9 cellular contexts compared by ENCODE assay signal in the genomic region with DNA sequence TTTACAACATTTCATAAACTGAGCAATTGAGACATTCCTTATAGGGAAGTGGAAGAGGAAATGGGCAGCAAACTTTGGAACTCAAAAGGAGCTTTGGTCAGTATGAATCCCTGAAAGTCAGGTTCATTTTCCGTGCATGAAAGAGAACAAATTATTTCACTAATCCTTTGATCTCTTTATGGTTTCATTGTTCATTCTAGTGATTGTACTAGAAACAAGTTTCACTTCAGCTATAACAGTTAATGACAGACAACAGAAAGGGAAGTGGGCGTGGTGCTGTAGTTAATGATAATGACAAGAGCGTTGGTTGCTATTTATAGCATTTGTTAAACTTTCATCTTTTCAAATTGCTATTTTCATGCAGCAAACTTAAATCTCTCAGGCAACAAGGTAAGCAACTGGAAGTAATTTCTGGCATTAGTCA.
DNase-seq lines count a peak whose midpoint lies in the region; ATAC-seq lines count a peak whose summit lies in the region.
"Had no signal": no experiment of that assay in that cellular context is flagged by ENCODE, and none has a peak within 500 bp of the region (broad histone marks: within the 10 kb centered on the region; RNA-seq: fewer than 3 reads in every experiment).

No MANE protein-coding gene starts in this region.

- H3K4me3 ChIP-seq in Karpas-422 (ENCODE audit: low read length) (no peak overlapping the region), mesendoderm (ENCODE audit: low read length) (no peak overlapping the region), H7 (ENCODE audit: insufficient read depth, low read depth, low read length) (no peak overlapping the region)

- no peak overlapping the region for H3K9ac ChIP-seq in Karpas-422 (ENCODE audit: low read length)
- H3K9ac ChIP-seq in mesendoderm (ENCODE audit: low read length), result no peak overlapping the region

- ATAC-seq in GM18873 (IDR thresholded peaks at IDR 0.05; ENCODE audit: low FRiP score, unreplicated experiment), result peak; percentile 90
- ATAC-seq in HG02610 (IDR thresholded peaks at IDR 0.05; ENCODE audit: unreplicated experiment), result peak; percentile 71
- peak; percentile 52 for ATAC-seq in left colon
- ATAC-seq in stimulated activated effector memory CD8-positive, alpha-beta T cell treated with anti-CD3 and anti-CD28 coated beads, Interleukin-12 subunit alpha, Interleukin-12 subunit beta, amount 100 ng/mL, for 72 hours, result no peak

- no peak overlapping the region for H4K5ac ChIP-seq in mesendoderm (ENCODE audit: low read length)

- no peak overlapping the region for H3K4me2 ChIP-seq in Karpas-422 (ENCODE audit: low read depth, low read length, poor library complexity, severe bottlenecking)
- H3K4me2 ChIP-seq in mesendoderm (ENCODE audit: low read length), result no peak overlapping the region

- H3K9me3 Mint-ChIP-seq in stimulated activated effector memory CD8-positive, alpha-beta T cell treated with anti-CD3 and anti-CD28 coated beads, Interleukin-12 subunit alpha, Interleukin-12 subunit beta, amount 100 ng/mL, for 72 hours, result no peaks in the 10 kb centered on the region

- H3K23ac ChIP-seq in mesendoderm (ENCODE audit: low read length), result no peak overlapping the region

- H3K9me3 ChIP-seq in Karpas-422 (ENCODE audit: low read length), result no peaks in the 10 kb centered on the region

- no peaks in the 10 kb centered on the region for H3K36me3 ChIP-seq in Karpas-422 (ENCODE audit: insufficient read depth, low read length)
- H3K36me3 ChIP-seq in mesendoderm (ENCODE audit: control insufficient read depth, insufficient read depth, low read length), result no peaks in the 10 kb centered on the region
- H3K36me3 ChIP-seq in H7 (replicated peaks; ENCODE audit: control insufficient read depth, insufficient read depth, low read length), result no peaks in the 10 kb centered on the region

- H3K79me2 ChIP-seq in Karpas-422 (ENCODE audit: low read length) (no peaks in the 10 kb centered on the region), mesendoderm (ENCODE audit: control insufficient read depth, insufficient read depth, low read length) (no peaks in the 10 kb centered on the region)

- no peak overlapping the region for H3K27ac Mint-ChIP-seq in stimulated activated effector memory CD8-positive, alpha-beta T cell treated with anti-CD3 and anti-CD28 coated beads, Interleukin-12 subunit alpha, Interleukin-12 subunit beta, amount 100 ng/mL, for 72 hours

- no peak overlapping the region for H3K27ac ChIP-seq in Karpas-422 (ENCODE audit: low read length)
- H3K27ac ChIP-seq in mesendoderm (ENCODE audit: low read depth, low read length), result no peak overlapping the region

- H3K4me1 ChIP-seq in Karpas-422 (ENCODE audit: low read length) (peaks cover 3% of the 10 kb centered on the region), mesendoderm (ENCODE audit: control insufficient read depth, low read depth, low read length) (peaks cover 3% of the 10 kb centered on the region)

- H3K36me3 Mint-ChIP-seq in stimulated activated effector memory CD8-positive, alpha-beta T cell treated with anti-CD3 and anti-CD28 coated beads, Interleukin-12 subunit alpha, Interleukin-12 subunit beta, amount 100 ng/mL, for 72 hours, result no peaks in the 10 kb centered on the region

- H3K27me3 ChIP-seq in Karpas-422 (ENCODE audit: low read length), result peaks cover 3% of the 10 kb centered on the region; the same call in 1 of the 2 replicates
- no peaks in the 10 kb centered on the region for H3K27me3 ChIP-seq in mesendoderm (ENCODE audit: insufficient read depth, low read length, poor library complexity)
- no peaks in the 10 kb centered on the region for H3K27me3 ChIP-seq in H7 (ENCODE audit: control insufficient read depth, insufficient read depth, low read length)

- H3K79me1 ChIP-seq in mesendoderm (ENCODE audit: low read length), result no peaks in the 10 kb centered on the region

- no peak overlapping the region for H2BK15ac ChIP-seq in mesendoderm (replicated peaks; ENCODE audit: low read depth)

- no peaks in the 10 kb centered on the region for H4K20me1 ChIP-seq in Karpas-422 (ENCODE audit: insufficient read depth, low read depth, low read length)

- H3K18ac ChIP-seq in mesendoderm (ENCODE audit: low read length), result no peak overlapping the region

- intact Hi-C loops in left colon (cut with DNase I, micrococcal nuclease), result loop anchor here in 1 of 2 donors (10.0 kb wide), 1 partner anchor 168 kb away; no protein-coding TSS in a partner anchor

- no peaks in the 10 kb centered on the region for H3K9me2 ChIP-seq in Karpas-422 (replicated peaks; ENCODE audit: insufficient read depth, low read length)

- no peak overlapping the region for H4K8ac ChIP-seq in mesendoderm (ENCODE audit: low read depth, low read length)

- H2AK5ac ChIP-seq in mesendoderm (ENCODE audit: low read length), result no peak overlapping the region

- H3K4me3 Mint-ChIP-seq in stimulated activated effector memory CD8-positive, alpha-beta T cell treated with anti-CD3 and anti-CD28 coated beads, Interleukin-12 subunit alpha, Interleukin-12 subunit beta, amount 100 ng/mL, for 72 hours, result no peak overlapping the region

- no peak overlapping the region for H3K4ac ChIP-seq in mesendoderm (ENCODE audit: low read depth, low read length)

- H2BK5ac ChIP-seq in mesendoderm (ENCODE audit: low read length), result no peak overlapping the region

- H3K56ac ChIP-seq in mesendoderm (ENCODE audit: low read length), result no peak overlapping the region

- no peaks in the 10 kb centered on the region for H3K4me1 Mint-ChIP-seq in stimulated activated effector memory CD8-positive, alpha-beta T cell treated with anti-CD3 and anti-CD28 coated beads, Interleukin-12 subunit alpha, Interleukin-12 subunit beta, amount 100 ng/mL, for 72 hours

- no peak overlapping the region for H2BK120ac ChIP-seq in mesendoderm (ENCODE audit: low read depth, low read length)

- no peak overlapping the region for H2AFZ ChIP-seq in Karpas-422 (ENCODE audit: low read length)

- DNase-seq in Karpas-422 (peak; percentile 58), left colon (no peak), mesendoderm (no peak), H7 (no peak), hypothalamus (lab: John Stamatoyannopoulos, UW) (no peak)
- no peak for DNase-seq in stimulated activated effector memory CD8-positive, alpha-beta T cell treated with anti-CD3 and anti-CD28 coated beads, Interleukin-12 subunit alpha, Interleukin-12 subunit beta, amount 100 ng/mL, for 72 hours (ENCODE audit: low spot score in 2 of 2)
- DNase-seq: NCI-H524 treated with DMSO at 0.1 percent for 48 hours had no signal

- WGBS in mesendoderm (ENCODE audit: extremely low coverage, insufficient coverage, low lambda C conversion rate), result no CpG with 5 or more reads among the region's 3 CpGs
